In the genomic region with DNA sequence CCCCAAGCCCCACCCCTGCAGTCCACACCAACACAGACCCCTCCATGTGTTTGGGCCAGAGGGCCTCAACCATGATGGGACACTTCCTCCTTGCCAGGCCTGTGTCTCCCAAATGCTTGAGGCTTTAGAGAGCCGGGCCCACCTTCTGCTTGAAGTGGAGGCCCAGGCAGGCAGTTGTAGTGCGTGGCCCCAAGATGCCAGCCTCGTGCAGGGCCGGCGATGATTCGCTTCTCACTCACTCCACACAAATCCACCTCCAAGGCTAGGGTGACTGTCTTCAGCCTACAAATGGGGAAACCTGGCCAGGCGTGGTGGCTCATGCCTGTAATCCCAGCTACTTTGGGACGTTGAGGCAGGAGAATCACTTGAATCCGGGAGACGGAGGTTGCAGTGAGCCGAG, we compare ENCODE assay signal across 1 cellular context.
TF ChIP-seq lines count a peak whose summit lies in the region.

No MANE protein-coding gene starts in this region.

TF ChIP-seq in HCT116, 20 proteins besides CTCF, POLR2A, EP300 and RAD21:
- TF ChIP-seq TCF7L2 (IDR thresholded peaks at IDR 0.05; ENCODE audit: borderline replicate concordance, extremely low read depth, insufficient read depth, insufficient read length) (no peak), ZNF274 (IDR thresholded peaks at IDR 0.05; ENCODE audit: low read depth, low read length) (no peak), YY1 (IDR thresholded peaks at IDR 0.05; ENCODE audit: extremely low read depth, insufficient replicate concordance, low read depth, low read length) (no peak), CBX3 (IDR thresholded peaks at IDR 0.05; ENCODE audit: low read depth) (no peak)
